Comparison of ENCODE assay signal across 21 cellular contexts in genomic region chr15:65413051-65413759, GRCh38. TPM values are rescaled to one million over a fixed set of nuclear protein-coding genes. Genes with fewer than 3 reads are reported as not detected.
"Had no signal": no experiment of that assay in that cellular context is flagged by ENCODE, and none has a peak within 500 bp of the region (broad histone marks: within the 10 kb centered on the region; RNA-seq: fewer than 3 reads in every experiment).

No MANE protein-coding gene starts in this region.

- H3K36me3 ChIP-seq: ascending aorta, breast epithelium, esophagus muscularis mucosa, tibial artery had no signal

- H3K4me3 ChIP-seq: ascending aorta, breast epithelium, esophagus muscularis mucosa, tibial artery had no signal

- DNase-seq: activated CD4-positive, alpha-beta T cell treated with anti-CD3 and anti-CD28 coated beads for 1 hour; activated CD8-positive, alpha-beta memory T cell treated with anti-CD3 and anti-CD28 coated beads for 24 hours; activated CD8-positive, alpha-beta memory T cell treated with anti-CD3 and anti-CD28 coated beads, Interleukin-2, amount 50 U/mL, for 48 hours; activated effector memory CD4-positive, alpha-beta T cell treated with Interleukin-2 at 50 U/mL for 16 hours; activated naive CD4-positive, alpha-beta T cell treated with anti-CD3 and anti-CD28 coated beads, Interleukin-2, amount 10 ng/mL, durations not matched to agents 7 days and 5 days; activated T-cell treated with anti-CD3 and anti-CD28 coated beads, Interleukin-2, amount 50 U/mL, for 48 hours; cerebellar nuclear complex; effector CD4-positive, alpha-beta T cell; left cardiac atrium; natural killer cell; stimulated activated CD4-positive, alpha-beta T cell treated with anti-CD3 and anti-CD28 coated beads, Interleukin-2, amount 100 ng/mL, for 24 hours; stimulated activated naive CD8-positive, alpha-beta T cell treated with anti-CD3 and anti-CD28 coated beads, Interleukin-15, Interleukin-2, amounts not matched to agents 100 U/mL and 50 U/mL, for 24 hours; substantia nigra; T-helper 17 cell; tibial artery had no signal

- ATAC-seq: left cardiac atrium; natural killer cell; stimulated activated naive CD8-positive, alpha-beta T cell treated with anti-CD3 and anti-CD28 coated beads, Interleukin-15, Interleukin-2, amounts not matched to agents 100 U/mL and 50 U/mL, for 24 hours; T-helper 17 cell had no signal

- H3K27ac ChIP-seq: ascending aorta, breast epithelium, esophagus muscularis mucosa, tibial artery, VCaP had no signal

- H3K27me3 ChIP-seq: ascending aorta, breast epithelium had no signal

- H3K9me3 ChIP-seq: ascending aorta, breast epithelium, esophagus muscularis mucosa, tibial artery had no signal

- H3K4me1 ChIP-seq: ascending aorta, breast epithelium, tibial artery had no signal

RNA-seq across cellular contexts. Expression of gene IGDCC3, which starts 35.4 kb away (rescaled TPM):
- total RNA-seq: ascending aorta, lower leg skin, mesenteric fat pad, natural killer cell, T-helper 17 cell had no signal
